Comparison of ENCODE assay signal across 8 cellular contexts in genomic region chr10:27360581-27361172, GRCh38.
A peak's percentile ranks its signal among the peaks of the same experiment; 100 is the strongest.
DNase-seq lines count a peak whose midpoint lies in the region; ATAC-seq and TF ChIP-seq lines count a peak whose summit lies in the region.

No MANE protein-coding gene starts in this region.

- H3K36me3 Mint-ChIP-seq in activated T-helper 17 cell treated with anti-CD3 and anti-CD28 coated beads, Interleukin-2, amount 50 U/mL, for 72 hours (ENCODE audit: low read depth) = no peaks in the 10 kb centered on the region
- H3K36me3 Mint-ChIP-seq in osteocyte (ENCODE audit: unreplicated experiment) = no peaks in the 10 kb centered on the region

- H3K4me2 ChIP-seq in KMS-11 = no peak overlapping the region

- no peaks in the 10 kb centered on the region for H3K9me3 ChIP-seq in tibial artery

- no peak overlapping the region for H3K9ac ChIP-seq in KMS-11

- ATAC-seq in GM21723 (IDR thresholded peaks at IDR 0.05; ENCODE audit: unreplicated experiment) = peak; percentile 96
- peak; percentile 92 for ATAC-seq in activated T-helper 17 cell treated with anti-CD3 and anti-CD28 coated beads, Interleukin-2, amount 50 U/mL, for 72 hours (replicated peaks)

- no peaks in the 10 kb centered on the region for H4K20me1 ChIP-seq in KMS-11 (ENCODE audit: insufficient read depth)

- H3K27ac ChIP-seq in KMS-11 (no peak overlapping the region), tibial artery (no peak overlapping the region)

- no peak overlapping the region for H3K27ac Mint-ChIP-seq in activated T-helper 17 cell treated with anti-CD3 and anti-CD28 coated beads, Interleukin-2, amount 50 U/mL, for 72 hours
- no peak overlapping the region for H3K27ac Mint-ChIP-seq in osteocyte (ENCODE audit: unreplicated experiment)

- H3K4me3 ChIP-seq in KMS-11 (IDR thresholded peaks at IDR 0.05; ENCODE audit: insufficient read depth, low read depth, low read length) (no peak overlapping the region), tibial artery (no peak overlapping the region)

- no peaks in the 10 kb centered on the region for H3K4me1 Mint-ChIP-seq in activated T-helper 17 cell treated with anti-CD3 and anti-CD28 coated beads, Interleukin-2, amount 50 U/mL, for 72 hours
- H3K4me1 Mint-ChIP-seq in osteocyte (ENCODE audit: unreplicated experiment) = no peaks in the 10 kb centered on the region

- peak; percentile 66 for DNase-seq in EH (ENCODE audit: low read depth)
- DNase-seq in RPMI7951 (ENCODE audit: low read depth) = peak; percentile 73
- DNase-seq in foreskin melanocyte = peak; percentile 67
- peak; percentile 90 for DNase-seq in osteocyte (ENCODE audit: extremely low spot score, unreplicated experiment)
- DNase-seq in tibial artery = peak; percentile 73 to 75

- H2AFZ ChIP-seq in KMS-11 (ENCODE audit: low read depth) = no peak overlapping the region

- H3K27me3 ChIP-seq in KMS-11 (ENCODE audit: insufficient read depth, low read depth) (no peaks in the 10 kb centered on the region), tibial artery (no peaks in the 10 kb centered on the region)

- peak; percentile 86 for TF ChIP-seq CTCF in KMS-11 (conservative IDR thresholded peaks at IDR 0.05; ENCODE audit: low read depth, low read length)
- TF ChIP-seq CTCF in osteocyte (IDR thresholded peaks at IDR 0.05) = peak; percentile 88
- TF ChIP-seq CTCF in tibial artery (IDR thresholded peaks at IDR 0.05) = peak; percentile 37 to 53

- H3K4me3 Mint-ChIP-seq in activated T-helper 17 cell treated with anti-CD3 and anti-CD28 coated beads, Interleukin-2, amount 50 U/mL, for 72 hours = no peak overlapping the region
- H3K4me3 Mint-ChIP-seq in osteocyte (ENCODE audit: unreplicated experiment) = no peak overlapping the region

- no peaks in the 10 kb centered on the region for H3K27me3 Mint-ChIP-seq in activated T-helper 17 cell treated with anti-CD3 and anti-CD28 coated beads, Interleukin-2, amount 50 U/mL, for 72 hours
- peaks cover 13% of the 10 kb centered on the region for H3K27me3 Mint-ChIP-seq in osteocyte (ENCODE audit: unreplicated experiment)

- no peaks in the 10 kb centered on the region for H3K79me2 ChIP-seq in KMS-11 (ENCODE audit: insufficient read depth, low read depth)

- intact Hi-C loops in tibial artery (cut with DNase I; ENCODE audit: low total_unique reads) = no loop called here

- no peaks in the 10 kb centered on the region for H3K9me3 Mint-ChIP-seq in activated T-helper 17 cell treated with anti-CD3 and anti-CD28 coated beads, Interleukin-2, amount 50 U/mL, for 72 hours
- H3K9me3 Mint-ChIP-seq in osteocyte (ENCODE audit: unreplicated experiment) = no peaks in the 10 kb centered on the region

- H3K36me3 ChIP-seq in KMS-11 (ENCODE audit: insufficient read depth) = no peaks in the 10 kb centered on the region
- H3K36me3 ChIP-seq in tibial artery = no peaks in the 10 kb centered on the region

- H3K4me1 ChIP-seq in KMS-11 (ENCODE audit: low read depth, poor library complexity, severe bottlenecking) (peaks cover 14% of the 10 kb centered on the region), tibial artery (no peaks in the 10 kb centered on the region)
